ENCODE assay signal across 11 cellular contexts in the genomic region with DNA sequence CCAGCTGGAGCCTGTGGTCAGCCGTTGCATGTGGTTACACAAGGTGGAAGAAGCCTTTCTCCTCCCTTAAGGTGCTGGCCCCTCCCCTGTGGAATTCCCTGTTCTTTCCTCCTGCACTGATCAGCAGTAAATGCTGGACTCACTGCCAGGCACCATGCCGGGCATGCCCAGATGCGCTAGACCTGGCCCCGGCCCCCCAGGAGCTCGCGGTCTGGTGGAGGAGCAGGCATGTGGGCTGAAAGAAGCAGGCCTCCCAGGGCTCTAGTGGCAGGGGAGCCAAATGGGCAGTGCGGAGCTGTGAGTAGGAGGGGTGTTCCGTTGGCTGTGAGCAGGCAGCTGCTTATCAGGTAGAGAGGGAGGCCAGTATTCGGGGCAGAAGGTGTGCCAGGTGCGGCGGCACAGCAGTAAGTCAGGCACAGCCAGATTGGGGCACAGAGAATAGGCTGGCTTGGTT. TPM values are rescaled to one million over a fixed set of nuclear protein-coding genes. Genes with fewer than 3 reads are reported as not detected.
DNase-seq lines count a peak whose midpoint lies in the region; ATAC-seq, FAIRE-seq and TF ChIP-seq lines count a peak whose summit lies in the region.
"Had no signal": no experiment of that assay in that cellular context is flagged by ENCODE, and none has a peak within 500 bp of the region (broad histone marks: within the 10 kb centered on the region; RNA-seq: fewer than 3 reads in every experiment).

No MANE protein-coding gene starts in this region.

- H3K27ac ChIP-seq in keratinocyte (ENCODE audit: control insufficient read depth, insufficient read depth, low read length) = peak overlapping the region; percentile 29
- H3K27ac ChIP-seq: neural progenitor cell had no signal

- H2AFZ ChIP-seq in keratinocyte (ENCODE audit: control insufficient read depth, low read length) = no peak overlapping the region
- H2AFZ ChIP-seq: neural progenitor cell had no signal

- H3K9me3 ChIP-seq in T-helper 17 cell (ENCODE audit: control insufficient read depth, low read length, poor library complexity, severe bottlenecking) (no peaks in the 10 kb centered on the region), keratinocyte (ENCODE audit: control insufficient read depth, low read depth, low read length) (no peaks in the 10 kb centered on the region)

- no peak overlapping the region for H3K4me3 Mint-ChIP-seq in T-helper 17 cell
- no peak overlapping the region for H3K4me3 Mint-ChIP-seq in type B pancreatic cell
- H3K4me3 Mint-ChIP-seq: neural progenitor cell had no signal

- DNase-seq in Right ventricle myocardium superior = no peak
- DNase-seq in cardiac septum (ENCODE audit: low spot score) = no peak
- DNase-seq in T-helper 17 cell = no peak
- DNase-seq in keratinocyte (ENCODE audit: low read depth, low spot score) = no peak
- no peak for DNase-seq in type B pancreatic cell (ENCODE audit: extremely low spot score, unreplicated experiment)
- no peak for DNase-seq in NCI-H2029 treated with DMSO at 0.1 percent for 48 hours (lab: John Stamatoyannopoulos, UW)
- DNase-seq in NCI-H345 (lab: John Stamatoyannopoulos, UW) = no peak

- H3K27me3 ChIP-seq in keratinocyte (ENCODE audit: control insufficient read depth, extremely low read depth, insufficient read depth, low read length) = no peaks in the 10 kb centered on the region
- H3K27me3 ChIP-seq: neural progenitor cell had no signal

- no peak for FAIRE-seq in keratinocyte (lab: Jason Lieb, UNC)
- FAIRE-seq: H54 had no signal

- H3K79me2 ChIP-seq in keratinocyte (ENCODE audit: control insufficient read depth, insufficient read depth, low read length) = peaks cover 79% of the 10 kb centered on the region

- intact Hi-C loops in Right ventricle myocardium superior (cut with DNase I) = no loop called here
- intact Hi-C loops in cardiac septum (cut with DNase I) = no loop called here

- ATAC-seq in Right ventricle myocardium superior (ENCODE audit: poor library complexity) (peak; percentile 1), T-helper 17 cell (no peak), GM18909 (IDR thresholded peaks at IDR 0.05; ENCODE audit: poor library complexity, unreplicated experiment) (no peak)
- ATAC-seq: activated CD4-positive, CD25-positive, alpha-beta regulatory T cell treated with anti-CD3 and anti-CD28 coated beads, Interleukin-2, amount 50 U/mL, for 24 hours had no signal

- H3K27ac Mint-ChIP-seq in T-helper 17 cell (peak overlapping the region; percentile 85), type B pancreatic cell (peak overlapping the region; percentile 53)

- peaks cover 2% of the 10 kb centered on the region for H3K9me1 ChIP-seq in keratinocyte (ENCODE audit: control insufficient read depth, extremely low read depth, insufficient read depth, low read length)

- H3K36me3 ChIP-seq in keratinocyte (ENCODE audit: control insufficient read depth in 2 of 2, extremely low read depth in 1 of 2, insufficient read depth in 2 of 2, low read length in 2 of 2) = peaks cover 11 to 22% of the 10 kb centered on the region in 2 experiments
- H3K36me3 ChIP-seq: neural progenitor cell had no signal

- H3K4me1 Mint-ChIP-seq in T-helper 17 cell (peaks cover 55% of the 10 kb centered on the region), type B pancreatic cell (ENCODE audit: unreplicated experiment) (peaks cover 27% of the 10 kb centered on the region)

- dilution Hi-C loops in keratinocyte (cut with MboI; ENCODE audit: extremely low pct_ligation_motif_present, low sequenced_read_pairs) = no loop called here

- H3K9me3 Mint-ChIP-seq in type B pancreatic cell = no peaks in the 10 kb centered on the region
- H3K9me3 Mint-ChIP-seq: neural progenitor cell had no signal

- no peaks in the 10 kb centered on the region for H3K36me3 Mint-ChIP-seq in T-helper 17 cell (ENCODE audit: low read depth)
- H3K36me3 Mint-ChIP-seq in type B pancreatic cell = no peaks in the 10 kb centered on the region
- H3K36me3 Mint-ChIP-seq: neural progenitor cell had no signal

- H3K4me1 ChIP-seq in keratinocyte (ENCODE audit: control insufficient read depth, extremely low read depth, insufficient read depth, low read length) = peaks cover 28% of the 10 kb centered on the region

- H3K9ac ChIP-seq in keratinocyte (ENCODE audit: control insufficient read depth, extremely low read depth, insufficient read depth, low read length) = no peak overlapping the region
- H3K9ac ChIP-seq: neural progenitor cell had no signal

- no peaks in the 10 kb centered on the region for H3K27me3 Mint-ChIP-seq in T-helper 17 cell
- no peaks in the 10 kb centered on the region for H3K27me3 Mint-ChIP-seq in type B pancreatic cell

- TF ChIP-seq CTCF in keratinocyte (optimal IDR thresholded peaks at IDR 0.05 in 1 of 3, IDR thresholded peaks at IDR 0.05 in 1 of 3, conservative IDR thresholded peaks at IDR 0.05 in 1 of 3; ENCODE audit: extremely low read depth in 1 of 3, insufficient read depth in 2 of 3, low read length in 3 of 3) (no peak), type B pancreatic cell (conservative IDR thresholded peaks at IDR 0.05) (no peak)

- H3K4me2 ChIP-seq in keratinocyte (ENCODE audit: control insufficient read depth, extremely low read depth, insufficient read depth, low read depth, low read length) = peak overlapping the region; percentile 45
- H3K4me2 ChIP-seq: neural progenitor cell had no signal

- H3K4me3 ChIP-seq in keratinocyte (ENCODE audit: control insufficient read depth in 2 of 3, extremely low read depth in 1 of 3, insufficient read depth in 2 of 3, low read depth in 1 of 3, low read length in 3 of 3) = no peak overlapping the region
- H3K4me3 ChIP-seq: neural progenitor cell had no signal

- peaks cover 7% of the 10 kb centered on the region for H4K20me1 ChIP-seq in keratinocyte (ENCODE audit: control insufficient read depth, extremely low read depth, insufficient read depth, low read length)

RNA-seq across cellular contexts. Expression of a gene that starts 10.2 kb away (rescaled TPM):
- total RNA-seq in Right ventricle myocardium superior (65.8 TPM), cardiac septum (66.8 TPM), T-helper 17 cell (100 to 1,000 TPM; 194 to 196 TPM), type B pancreatic cell (ENCODE audit: low replicate concordance) (50.0 and 57.6 TPM in 2 replicates)
- polyA plus RNA-seq in keratinocyte = 23.3 to 43.9 TPM (median 39.1 TPM) in 3 replicates
- polyA plus RNA-seq in keratinocyte (2011; ENCODE audit: low read depth) = 31.5 TPM
- polyA plus RNA-seq in keratinocyte (2011; cell fraction: cytosol; rRNA removed) = 22.4 and 46.3 TPM in 2 replicates
- 69.8 and 91.7 TPM in 2 replicates for polyA plus RNA-seq in keratinocyte (2011; cell fraction: nucleus; rRNA removed)
- 25.8 and 54.2 TPM in 2 replicates for polyA plus RNA-seq in keratinocyte (2012; ENCODE audit: low replicate concordance)
- polyA minus RNA-seq in keratinocyte = 40.2 to 144 TPM (median 43.0 TPM) in 3 replicates
- polyA minus RNA-seq in keratinocyte (2011; cell fraction: cytosol; rRNA and poly(A)+ RNA removed) = 107 TPM
- polyA minus RNA-seq in keratinocyte (2011; cell fraction: nucleus; rRNA and poly(A)+ RNA removed) = 46.5 and 51.3 TPM in 2 replicates

RNA-seq across cellular contexts. Expression of a gene that starts 24.0 kb away (rescaled TPM):
- 4.7 TPM for total RNA-seq in Right ventricle myocardium superior
- 6.2 TPM for total RNA-seq in cardiac septum
- 1 to 10 TPM; 2.6 to 3.7 TPM for total RNA-seq in T-helper 17 cell
- 5.4 to 8.8 TPM (median 6.5 TPM) in 3 replicates for polyA plus RNA-seq in keratinocyte
- 3.9 TPM for polyA plus RNA-seq in keratinocyte (2011; ENCODE audit: low read depth)
- 8.3 and 14.2 TPM in 2 replicates for polyA plus RNA-seq in keratinocyte (2011; cell fraction: cytosol; rRNA removed)
- polyA plus RNA-seq in keratinocyte (2011; cell fraction: nucleus; rRNA removed) = 6.0 and 10.3 TPM in 2 replicates
- 6.6 and 8.0 TPM in 2 replicates for polyA plus RNA-seq in keratinocyte (2012; ENCODE audit: low replicate concordance)
- polyA minus RNA-seq in keratinocyte = 1.2 to 4.6 TPM (median 1.5 TPM) in 3 replicates
- polyA minus RNA-seq in keratinocyte (2011; cell fraction: cytosol; rRNA and poly(A)+ RNA removed) = 7.7 TPM
- polyA minus RNA-seq in keratinocyte (2011; cell fraction: nucleus; rRNA and poly(A)+ RNA removed) = 1.3 and 1.5 TPM in 2 replicates
- 949 and 981 TPM in 2 replicates for total RNA-seq in type B pancreatic cell (ENCODE audit: low replicate concordance)

RNA-seq across cellular contexts. Expression of a gene that starts 34.1 kb away (rescaled TPM):
- total RNA-seq in Right ventricle myocardium superior (not detected), cardiac septum (0.27 TPM), T-helper 17 cell (1 to 10 TPM; 4.3 to 4.8 TPM), type B pancreatic cell (ENCODE audit: low replicate concordance) (0.98 and 1.0 TPM in 2 replicates)
- 0.06 TPM in 1 of 3 replicates, not detected in the others for polyA plus RNA-seq in keratinocyte
- polyA plus RNA-seq in keratinocyte (2011; ENCODE audit: low read depth) = not detected
- not detected in 2 replicates for polyA plus RNA-seq in keratinocyte (2011; cell fraction: cytosol; rRNA removed)
- polyA plus RNA-seq in keratinocyte (2011; cell fraction: nucleus; rRNA removed) = 0.10 and 0.21 TPM in 2 replicates
- polyA plus RNA-seq in keratinocyte (2012; ENCODE audit: low replicate concordance) = 0.17 TPM in 1 of 2 replicates, not detected in the other
- polyA minus RNA-seq in keratinocyte = 0.42 TPM in 1 of 3 replicates, not detected in the others
- not detected for polyA minus RNA-seq in keratinocyte (2011; cell fraction: cytosol; rRNA and poly(A)+ RNA removed)
- polyA minus RNA-seq in keratinocyte (2011; cell fraction: nucleus; rRNA and poly(A)+ RNA removed) = 0.42 TPM in 1 of 2 replicates, not detected in the other

Comparison
In these comparisons a context has a peak if more than half of its experiments do, and no peak if none do; other contexts are left out.
1. RNA of a gene that starts 24.0 kb away (total RNA-seq): 949 to 981 TPM in type B pancreatic cell; 6.2 TPM in cardiac septum (single experiment), 4.7 TPM in Right ventricle myocardium superior (single experiment) and 2.6 to 3.7 TPM in T-helper 17 cell; every median in the first group is over 100 times any median in the second.